17 cellular contexts compared by ENCODE assay signal in the genomic region with DNA sequence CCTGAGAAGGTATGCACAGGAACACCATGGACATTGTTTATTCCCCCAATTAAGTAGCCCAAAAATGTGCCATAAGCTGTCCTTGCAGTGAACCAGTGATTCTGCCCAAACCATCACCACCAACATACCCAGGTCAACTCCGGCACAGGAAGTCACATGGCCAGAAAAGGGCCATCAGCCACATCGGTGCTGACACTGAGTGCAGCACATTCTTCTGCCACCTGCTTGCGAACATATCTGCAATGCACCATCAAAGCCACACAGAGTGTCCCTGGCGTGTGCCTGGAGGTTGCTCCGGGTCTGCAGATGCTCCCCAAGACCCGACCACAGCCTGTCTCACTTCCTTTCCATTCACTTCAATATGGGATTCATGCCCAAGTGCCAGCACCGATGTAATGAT. TPM values are rescaled to one million over a fixed set of nuclear protein-coding genes. Genes with fewer than 3 reads are reported as not detected.
DNase-seq lines count a peak whose midpoint lies in the region; ATAC-seq, FAIRE-seq and TF ChIP-seq lines count a peak whose summit lies in the region.
"Had no signal": no experiment of that assay in that cellular context is flagged by ENCODE, and none has a peak within 500 bp of the region (broad histone marks: within the 10 kb centered on the region; RNA-seq: fewer than 3 reads in every experiment).

No MANE protein-coding gene starts in this region.

- H3K4me3 Mint-ChIP-seq in Caco-2 (ENCODE audit: unreplicated experiment), result no peak overlapping the region
- H3K4me3 Mint-ChIP-seq: activated T-helper 1 cell treated with anti-CD3 and anti-CD28 coated beads, Interleukin-12 subunit alpha, Interleukin-12 subunit beta, Interleukin-2, Interleukin-4 antibody, amounts not matched to agents 30 ng/mL and 10 ng/mL and 1 ng/mL, durations not matched to agents 14 hours and 24 hours and 36 hours; central memory CD8-positive, alpha-beta T cell; nephron progenitor cell had no signal

- H3K36me3 Mint-ChIP-seq in Caco-2 (ENCODE audit: insufficient read depth, unreplicated experiment), result no peaks in the 10 kb centered on the region

- POLR2A ChIA-PET in GM12878 (lab: Charles Lee) (no interaction called here), Caco-2 (lab: Charles Lee) (no interaction called here)

- in situ Hi-C loops in GM12878 (cut with MboI), result no loop called here

- no peak for TF ChIP-seq RAD21 in GM12878 (IDR thresholded peaks at IDR 0.05; ENCODE audit: insufficient read depth, low read depth, low read length)

- H3K27me3 ChIP-seq in GM12878 (replicated peaks in 1 of 2; ENCODE audit: control insufficient read depth in 2 of 2, insufficient read depth in 2 of 2, low read length in 1 of 2) (no peaks in the 10 kb centered on the region), Caco-2 (replicated peaks; ENCODE audit: control insufficient read depth, insufficient read depth, low read length) (no peaks in the 10 kb centered on the region)
- H3K27me3 ChIP-seq: foreskin keratinocyte had no signal

- ATAC-seq in GM19463 (IDR thresholded peaks at IDR 0.05; ENCODE audit: unreplicated experiment) (peak; percentile 66), HG03432 (IDR thresholded peaks at IDR 0.05; ENCODE audit: unreplicated experiment) (peak; percentile 48), GM12878 (peak; percentile 50), HG03521 (IDR thresholded peaks at IDR 0.05; ENCODE audit: unreplicated experiment) (no peak)
- ATAC-seq: foreskin keratinocyte, lower lobe of right lung had no signal

- 47% methylated on average over 7 of the region's 7 CpGs for WGBS in GM12878 (ENCODE audit: insufficient coverage, insufficient replicate concordance, low lambda C conversion rate, missing lambda C conversion rate)

- TF ChIP-seq CTCF in GM12872 (IDR thresholded peaks at IDR 0.05; ENCODE audit: insufficient read depth, low read depth, low read length) (peak; percentile 16; the same call in 1 of the 3 replicates), GM12878 (IDR thresholded peaks at IDR 0.05 in 2 of 3, conservative IDR thresholded peaks at IDR 0.05 in 1 of 3; ENCODE audit: control insufficient read depth in 2 of 3, extremely low read depth in 1 of 3, insufficient read depth in 1 of 3, low read depth in 3 of 3, low read length in 3 of 3) (no peak), Caco-2 (IDR thresholded peaks at IDR 0.05; ENCODE audit: insufficient read depth in 1 of 2, low read depth in 1 of 2, low read length in 1 of 2, severe bottlenecking in 1 of 2, unreplicated experiment in 1 of 2) (no peak)

- DNase-seq in GM12878 (ENCODE audit: low read depth, low spot score), result no peak
- DNase-seq in kidney glomerular epithelial cell (lab: John Stamatoyannopoulos, UW), result no peak
- DNase-seq in Caco-2, result no peak
- DNase-seq in NCI-H146 (lab: John Stamatoyannopoulos, UW), result no peak
- DNase-seq: activated CD4-positive, alpha-beta T cell treated with anti-CD3 and anti-CD28 coated beads, Interleukin-2, amount 50 U/mL, for 48 hours; foreskin keratinocyte; GDM1; IMR-90; lower lobe of right lung; nephron progenitor cell had no signal

- BruUV-seq in GM12878 (replicated peaks; lab: Mats Ljungman, UMichigan), result no TSS peak
- no TSS peak for BruUV-seq in Caco-2 (replicated peaks; lab: Mats Ljungman, UMichigan)

- no peak overlapping the region for H3K9ac ChIP-seq in GM12878 (ENCODE audit: control insufficient read depth, insufficient read depth, low read length)

- peaks cover 23% of the 10 kb centered on the region for H3K79me2 ChIP-seq in GM12878 (ENCODE audit: control insufficient read depth, insufficient read depth, low read length)

- SMC1A ChIA-PET in GM12878 (lab: Charles Lee; ENCODE audit: uncharacterized antibody, unreplicated experiment), result interaction anchor here (0.7 to 1.5 kb wide), 5 partner anchors 8 to 603 kb away, joined by 3 to 4 read pairs (median 3); no protein-coding TSS in a partner anchor

- RAD21 ChIA-PET in GM12878 (lab: Charles Lee; ENCODE audit: unreplicated experiment), result no interaction called here

- no peak for TF ChIP-seq EP300 in GM12878 (IDR thresholded peaks at IDR 0.05; ENCODE audit: borderline replicate concordance in 1 of 2, control insufficient read depth in 1 of 2, low read depth in 2 of 2, low read length in 2 of 2)

- H3K27ac Mint-ChIP-seq in Caco-2 (ENCODE audit: unreplicated experiment), result no peak overlapping the region
- H3K27ac Mint-ChIP-seq: activated T-helper 1 cell treated with anti-CD3 and anti-CD28 coated beads, Interleukin-12 subunit alpha, Interleukin-12 subunit beta, Interleukin-2, Interleukin-4 antibody, amounts not matched to agents 30 ng/mL and 10 ng/mL and 1 ng/mL, durations not matched to agents 14 hours and 24 hours and 36 hours; nephron progenitor cell had no signal

- no peak overlapping the region for H3K4me3 ChIP-seq in GM12878
- H3K4me3 ChIP-seq in Caco-2 (ENCODE audit: low read depth, low read length), result no peak overlapping the region
- H3K4me3 ChIP-seq: lower lobe of right lung, thoracic aorta had no signal

- H3K27me3 Mint-ChIP-seq in Caco-2 (ENCODE audit: insufficient read depth, unreplicated experiment), result no peaks in the 10 kb centered on the region

- CTCF ChIA-PET in GM12878 (lab: Yijun Ruan, JAX) (interaction anchor here (1.1 kb wide), 1 partner anchor 64 kb away, joined by 3 read pairs; no protein-coding TSS in a partner anchor), Caco-2 (lab: Charles Lee) (no interaction called here)

- H3K4me1 ChIP-seq in GM12878 (ENCODE audit: control insufficient read depth, insufficient read depth, low read length), result peaks cover 26% of the 10 kb centered on the region
- H3K4me1 ChIP-seq in Caco-2, result no peaks in the 10 kb centered on the region
- H3K4me1 ChIP-seq: foreskin keratinocyte had no signal

- FAIRE-seq in GM12878 (lab: Jason Lieb, UNC), result no peak

- no peaks in the 10 kb centered on the region for H4K20me1 ChIP-seq in GM12878 (ENCODE audit: control insufficient read depth, insufficient read depth)

- H3K4me1 Mint-ChIP-seq in Caco-2 (ENCODE audit: low read depth, unreplicated experiment), result no peaks in the 10 kb centered on the region
- H3K4me1 Mint-ChIP-seq: central memory CD8-positive, alpha-beta T cell had no signal

- H3K36me3 ChIP-seq in GM12878 (ENCODE audit: control insufficient read depth in 2 of 2, insufficient read depth in 2 of 2, low read length in 1 of 2), result peaks cover 0 to 7% of the 10 kb centered on the region in 2 experiments; a peak in 3 of 4 replicates
- no peaks in the 10 kb centered on the region for H3K36me3 ChIP-seq in Caco-2 (ENCODE audit: control insufficient read depth, insufficient read depth, low read length)
- H3K36me3 ChIP-seq: thoracic aorta had no signal

- intact Hi-C loops in GM12878 (cut with micrococcal nuclease; ENCODE audit: unreplicated experiment), result loop anchor here (5.0 kb wide), 2 partner anchors 37 to 67 kb away; a partner anchor contains a TSS
- intact Hi-C loops in Caco-2 (cut with micrococcal nuclease; ENCODE audit: unreplicated experiment), result no loop called here

- no peak for TF ChIP-seq POLR2A in GM12878 (IDR thresholded peaks at IDR 0.05; ENCODE audit: low read depth, low read length)

- no peaks in the 10 kb centered on the region for H3K9me3 Mint-ChIP-seq in Caco-2 (ENCODE audit: unreplicated experiment)
- H3K9me3 Mint-ChIP-seq: activated T-helper 1 cell treated with anti-CD3 and anti-CD28 coated beads, Interleukin-12 subunit alpha, Interleukin-12 subunit beta, Interleukin-2, Interleukin-4 antibody, amounts not matched to agents 30 ng/mL and 10 ng/mL and 1 ng/mL, durations not matched to agents 14 hours and 24 hours and 36 hours; central memory CD8-positive, alpha-beta T cell; nephron progenitor cell had no signal

- no peak overlapping the region for H2AFZ ChIP-seq in GM12878 (ENCODE audit: control insufficient read depth, low read depth, low read length)

- H3K27ac ChIP-seq in GM12878 (ENCODE audit: control insufficient read depth, insufficient read depth), result no peak overlapping the region
- H3K27ac ChIP-seq: foreskin keratinocyte, lower lobe of right lung, thoracic aorta had no signal

- no peaks in the 10 kb centered on the region for H3K9me3 ChIP-seq in GM12878 (replicated peaks; ENCODE audit: control insufficient read depth, insufficient read depth, low read length)
- H3K9me3 ChIP-seq in Caco-2, result no peaks in the 10 kb centered on the region
- H3K9me3 ChIP-seq: lower lobe of right lung, thoracic aorta had no signal

- H3K4me2 ChIP-seq in GM12878 (ENCODE audit: control insufficient read depth, insufficient read depth), result peak overlapping the region; percentile 22; the same call in 1 of the 2 replicates

TF ChIP-seq in GM12878, 131 proteins besides CTCF, POLR2A, EP300 and RAD21 (continues in another document):
- TF ChIP-seq ZSCAN29 (IDR thresholded peaks at IDR 0.05) (no peak), SRF (IDR thresholded peaks at IDR 0.05; ENCODE audit: low read depth in 2 of 2, low read length in 2 of 2) (peak in 1 of 2 experiments; percentile 62; a peak in 1 of 4 replicates), EED (IDR thresholded peaks at IDR 0.05; ENCODE audit: low read depth) (no peak; the same call in 1 of the 2 replicates), CBX3 (IDR thresholded peaks at IDR 0.05; ENCODE audit: borderline replicate concordance, low read depth) (no peak)
- TF ChIP-seq, protein P1, sequence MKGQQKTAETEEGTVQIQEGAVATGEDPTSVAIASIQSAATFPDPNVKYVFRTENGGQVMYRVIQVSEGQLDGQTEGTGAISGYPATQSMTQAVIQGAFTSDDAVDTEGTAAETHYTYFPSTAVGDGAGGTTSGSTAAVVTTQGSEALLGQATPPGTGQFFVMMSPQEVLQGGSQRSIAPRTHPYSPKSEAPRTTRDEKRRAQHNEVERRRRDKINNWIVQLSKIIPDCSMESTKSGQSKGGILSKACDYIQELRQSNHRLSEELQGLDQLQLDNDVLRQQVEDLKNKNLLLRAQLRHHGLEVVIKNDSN (IDR thresholded peaks at IDR 0.05; ENCODE audit: borderline replicate concordance, extremely low read length, insufficient read depth, low read depth, low read length), result peak; percentile 77

RNA-seq across cellular contexts. Expression of a gene that starts 37.6 kb away (rescaled TPM):
- total RNA-seq in GM12878 (2013; cell fraction: nucleolus; rRNA removed), result 29.6 and 41.5 TPM in 2 replicates
- total RNA-seq in GM12878 (2014; rRNA removed) (80.7 and 88.4 TPM in 2 replicates), GM12878 (2014; rRNA removed; fragmentation: Illumina TruSeq; extraction: Trizol) (70.2 and 75.8 TPM in 2 replicates), GM12878 (2021) (128 and 135 TPM in 2 replicates), Caco-2 (2022) (4.6 and 5.3 TPM in 2 replicates)
- polyA plus RNA-seq in GM12878 (2011; ENCODE audit: low read depth), result 17.5 TPM
- polyA plus RNA-seq in GM12878 (2011; rRNA removed) (5.7 and 6.5 TPM in 2 replicates), GM12878 (2014; fragmentation: Illumina TruSeq; extraction: Trizol) (77.5 and 82.5 TPM in 2 replicates), GM12878 (2014; fragmentation: Nextera tagmentation; extraction: Ambion mirVana) (10 to 100 TPM; 23.1 to 24.8 TPM), GM12878 (2014; rRNA removed) (58.1 and 58.2 TPM in 2 replicates), GM12878 (2016; fragmentation: Nextera tagmentation; extraction: Ambion mirVana) (10 to 100 TPM; 68.0 to 69.5 TPM)
- 7.5 and 7.6 TPM in 2 replicates for polyA plus RNA-seq in GM12878 (2011; cell fraction: cytosol; rRNA removed)
- 7.6 and 13.2 TPM in 2 replicates for polyA plus RNA-seq in GM12878 (2011; cell fraction: nucleus; rRNA removed)
- polyA plus RNA-seq in GM12878 (2012), result 26.6 and 29.5 TPM in 2 replicates
- polyA minus RNA-seq in GM12878 (2011; rRNA and poly(A)+ RNA removed), result 7.0 and 8.3 TPM in 2 replicates
- polyA minus RNA-seq in GM12878 (2011; cell fraction: cytosol; rRNA and poly(A)+ RNA removed), result 5.8 and 11.6 TPM in 2 replicates
- 6.8 and 8.5 TPM in 2 replicates for polyA minus RNA-seq in GM12878 (2011; cell fraction: nucleus; rRNA and poly(A)+ RNA removed)
- total RNA-seq: IMR-90 had no signal
- polyA plus RNA-seq: IMR-90 had no signal
